ENCODE assay signal across 5 cellular contexts in the genomic region with DNA sequence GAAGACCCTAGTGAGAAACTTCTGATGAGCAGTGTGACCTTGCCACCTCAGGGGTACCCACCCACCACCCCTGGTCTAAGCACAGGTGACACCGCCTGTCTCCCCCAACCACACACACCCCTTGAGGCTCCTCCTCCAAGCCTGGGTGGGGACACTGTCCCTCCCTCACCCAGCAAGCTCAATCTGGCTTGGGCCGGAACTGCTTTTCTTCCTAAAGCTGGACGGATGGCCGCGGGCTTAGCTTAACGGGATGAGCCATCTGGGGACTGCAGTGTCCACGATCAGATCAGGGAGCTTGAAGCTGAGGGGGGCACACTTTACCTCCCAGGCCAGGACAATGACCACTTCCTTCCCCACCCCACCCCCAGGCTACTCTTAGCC. TPM values are rescaled to one million over a fixed set of nuclear protein-coding genes. Genes with fewer than 3 reads are reported as not detected.
A peak's percentile ranks its signal among the peaks of the same experiment; 100 is the strongest.
DNase-seq lines count a peak whose midpoint lies in the region; TF ChIP-seq lines count a peak whose summit lies in the region.
"Not testable (repeated sequence)": the region's sequence is repeated elsewhere in the genome, so short reads cannot be mapped to it uniquely, and the experiment has no call there.
"Had no signal": no experiment of that assay in that cellular context is flagged by ENCODE, and none has a peak within 500 bp of the region (broad histone marks: within the 10 kb centered on the region; RNA-seq: fewer than 3 reads in every experiment).

No MANE protein-coding gene starts in this region.

- peak overlapping the region in 5 of 7 donors; percentile 26 to 59 (median 40) for H3K4me3 Mint-ChIP-seq in CD8-positive, alpha-beta memory T cell
- peak overlapping the region; percentile 55 for H3K4me3 Mint-ChIP-seq in glutamatergic neuron (ENCODE audit: unreplicated experiment)

- not testable (repeated sequence) for DNase-seq in CD8-positive, alpha-beta memory T cell; RWPE1 (ENCODE audit: low spot score); glutamatergic neuron

- H3K4me1 Mint-ChIP-seq in CD8-positive, alpha-beta memory T cell; glutamatergic neuron (ENCODE audit: low read depth, unreplicated experiment): not testable (repeated sequence)

- H3K36me3 ChIP-seq in CD8-positive, alpha-beta memory T cell (ENCODE audit: insufficient read depth, low read length); neuron (ENCODE audit: insufficient read depth, low read length): not testable (repeated sequence)

- H3K36me3 Mint-ChIP-seq in CD8-positive, alpha-beta memory T cell; glutamatergic neuron (ENCODE audit: unreplicated experiment): not testable (repeated sequence)

- H3K9me3 ChIP-seq in CD8-positive, alpha-beta memory T cell (ENCODE audit: low read length); neuron (ENCODE audit: low read length): not testable (repeated sequence)

- H3K4me3 ChIP-seq in CD8-positive, alpha-beta memory T cell (ENCODE audit: low read length), result not testable (repeated sequence)
- peak overlapping the region; percentile 52 for H3K4me3 ChIP-seq in neuron (ENCODE audit: low read length)

- H3K27ac ChIP-seq in CD8-positive, alpha-beta memory T cell (ENCODE audit: low read depth, low read length), result peak overlapping the region; percentile 54
- H3K27ac ChIP-seq in RWPE1, result peak overlapping the region; percentile 53

- H3K27me3 Mint-ChIP-seq in CD8-positive, alpha-beta memory T cell; glutamatergic neuron (ENCODE audit: unreplicated experiment): not testable (repeated sequence)

- not testable (repeated sequence) for H3K27me3 ChIP-seq in CD8-positive, alpha-beta memory T cell (ENCODE audit: insufficient read depth, low read length, poor library complexity, severe bottlenecking); neuron (ENCODE audit: insufficient read depth, low read length)

- H3K27ac Mint-ChIP-seq in CD8-positive, alpha-beta memory T cell, result not testable (repeated sequence)
- peak overlapping the region; percentile 76 for H3K27ac Mint-ChIP-seq in glutamatergic neuron (ENCODE audit: unreplicated experiment)

- H3K4me1 ChIP-seq in CD8-positive, alpha-beta memory T cell (ENCODE audit: insufficient read depth, low read length), result not testable (repeated sequence)
- H3K4me1 ChIP-seq in neuron (ENCODE audit: insufficient read depth, low read length), result peaks cover 42% of the 10 kb centered on the region

- POLR2A ChIA-PET in CD8-positive, alpha-beta memory T cell (lab: Charles Lee); RWPE1 (lab: Yijun Ruan, JAX; ENCODE audit: low non-redundant PET): not testable (repeated sequence)

- CTCF ChIA-PET in CD8-positive, alpha-beta memory T cell (lab: Charles Lee), result interaction anchor here (1.1 to 1.6 kb wide), 3 partner anchors 18 to 239 kb away, joined by 3 to 5 read pairs (median 4); no protein-coding TSS in a partner anchor
- CTCF ChIA-PET in RWPE1 (lab: Yijun Ruan, JAX), result interaction anchor here (1.0 kb wide), 1 partner anchor 17 kb away, joined by 4 read pairs; no protein-coding TSS in a partner anchor

- not testable (repeated sequence) for TF ChIP-seq CTCF in RWPE1 (conservative IDR thresholded peaks at IDR 0.05; ENCODE audit: low read depth); glutamatergic neuron (IDR thresholded peaks at IDR 0.05; ENCODE audit: partially characterized antibody, unreplicated experiment)

- not testable (repeated sequence) for H3K9me3 Mint-ChIP-seq in CD8-positive, alpha-beta memory T cell; glutamatergic neuron (ENCODE audit: unreplicated experiment)

- not testable (repeated sequence) for H2AFZ ChIP-seq in neuron (ENCODE audit: low read depth, low read length)

RNA-seq across cellular contexts. Expression of gene SLC6A8, which starts 1.1 kb away (rescaled TPM):
- 1 to 10 TPM; 1.0 to 1.2 TPM for total RNA-seq in CD8-positive, alpha-beta memory T cell
- polyA plus RNA-seq in CD8-positive, alpha-beta memory T cell, result 0.12 TPM
- total RNA-seq in glutamatergic neuron (ENCODE audit: unreplicated experiment), result 108 TPM

RNA-seq across cellular contexts. Expression of gene PNCK, which starts 13.1 kb away (rescaled TPM):
- not detected for total RNA-seq in CD8-positive, alpha-beta memory T cell
- polyA plus RNA-seq in CD8-positive, alpha-beta memory T cell, result not detected
- total RNA-seq in glutamatergic neuron (ENCODE audit: unreplicated experiment), result 4.3 TPM
- total RNA-seq: foreskin keratinocyte had no signal

RNA-seq across cellular contexts. Expression of gene BCAP31, which starts 37.5 kb away (rescaled TPM):
- 100 to 1,000 TPM; 140 to 153 TPM for total RNA-seq in CD8-positive, alpha-beta memory T cell
- polyA plus RNA-seq in CD8-positive, alpha-beta memory T cell, result 333 TPM
- total RNA-seq in glutamatergic neuron (ENCODE audit: unreplicated experiment), result 155 TPM

RNA-seq across cellular contexts. Expression of gene ABCD1, which starts 38.0 kb away (rescaled TPM):
- total RNA-seq in CD8-positive, alpha-beta memory T cell, result 1 to 10 TPM; 3.9 to 4.1 TPM
- polyA plus RNA-seq in CD8-positive, alpha-beta memory T cell, result 3.4 TPM
- 13.5 TPM for total RNA-seq in glutamatergic neuron (ENCODE audit: unreplicated experiment)

RNA-seq across cellular contexts. Expression of gene DUSP9, which starts 39.7 kb away (rescaled TPM):
- under 1 TPM; 0.09 to 0.15 TPM for total RNA-seq in CD8-positive, alpha-beta memory T cell
- 0.08 TPM for polyA plus RNA-seq in CD8-positive, alpha-beta memory T cell
- total RNA-seq in glutamatergic neuron (ENCODE audit: unreplicated experiment), result 0.61 TPM

Comparison
In these comparisons a context has a peak if more than half of its experiments do, and no peak if none do; other contexts are left out.
1. RNA of gene SLC6A8, which starts 1.1 kb away (total RNA-seq): 108 TPM in glutamatergic neuron (single experiment); 1.0 to 1.2 TPM in CD8-positive, alpha-beta memory T cell; every median in the first group is over 10 times any median in the second.